ENCODE assay signal across 1 cellular context in the genomic region with DNA sequence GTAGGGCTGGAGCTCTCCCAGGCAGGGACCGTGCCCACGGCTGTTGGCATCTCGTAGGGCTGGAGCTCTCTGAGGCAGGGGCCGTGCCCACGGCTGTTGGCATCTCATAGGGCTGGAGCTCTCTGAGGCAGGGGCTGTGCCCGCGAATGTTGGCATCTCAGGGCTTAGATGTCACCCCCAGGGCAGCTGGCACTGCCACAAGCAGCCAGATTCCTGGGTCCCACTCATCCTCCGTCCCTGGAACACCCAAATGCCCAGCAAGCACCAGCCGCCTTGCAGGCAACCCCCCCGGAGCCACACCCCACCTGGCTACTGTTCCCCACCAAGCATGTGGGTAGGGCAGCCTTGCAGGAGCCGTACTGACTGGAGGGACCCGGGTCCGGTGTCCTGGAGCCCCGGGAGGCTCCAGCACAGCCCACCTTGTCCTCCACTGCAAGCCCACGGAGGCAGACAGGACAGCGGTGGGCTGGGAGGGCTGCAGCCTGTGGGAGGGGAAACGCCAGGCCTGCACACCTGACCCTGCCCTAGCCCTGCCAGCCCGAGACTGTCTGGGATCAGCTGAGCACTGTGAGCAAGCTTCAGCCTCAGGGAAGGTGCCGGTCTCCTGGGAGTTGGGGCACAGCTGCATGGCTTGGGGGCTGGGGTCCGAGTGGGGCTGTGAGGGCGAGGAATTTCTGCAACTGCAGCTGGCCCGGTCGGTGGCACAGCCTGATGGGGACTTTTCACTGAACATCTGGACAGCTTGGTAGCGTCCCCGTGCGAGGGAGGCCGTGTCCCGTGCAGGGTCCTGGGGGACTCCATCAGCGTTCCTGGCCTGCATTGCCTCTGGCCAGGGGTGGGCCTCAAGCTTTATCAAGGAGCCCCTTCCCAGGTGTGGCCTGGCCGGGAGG.
TF ChIP-seq lines count a peak whose summit lies in the region.

No MANE protein-coding gene starts in this region.

TF ChIP-seq in GM23338, 12 proteins besides CTCF, POLR2A, EP300 and RAD21 (continued from another document):
- no peak for TF ChIP-seq JUNB (IDR thresholded peaks at IDR 0.05; ENCODE audit: unreplicated experiment)
